In genomic region chr5:112604741-112605390, GRCh38 we compare ENCODE assay signal across 9 cellular contexts.
A peak's percentile ranks its signal among the peaks of the same experiment; 100 is the strongest.
DNase-seq lines count a peak whose midpoint lies in the region; ATAC-seq and TF ChIP-seq lines count a peak whose summit lies in the region.
"Had no signal": no experiment of that assay in that cellular context is flagged by ENCODE, and none has a peak within 500 bp of the region (broad histone marks: within the 10 kb centered on the region; RNA-seq: fewer than 3 reads in every experiment).

No MANE protein-coding gene starts in this region.

- H3K9me3 ChIP-seq in WERI-Rb-1 (ENCODE audit: severe bottlenecking): no peaks in the 10 kb centered on the region

- no peaks in the 10 kb centered on the region for H3K9me3 Mint-ChIP-seq in activated naive CD4-positive, alpha-beta T cell treated with anti-CD3 and anti-CD28 coated beads for 36 hours
- no peaks in the 10 kb centered on the region for H3K9me3 Mint-ChIP-seq in natural killer cell

- H3K4me3 ChIP-seq in WERI-Rb-1 (ENCODE audit: low read depth, low read length): no peak overlapping the region
- H3K4me3 ChIP-seq: lung had no signal

- H3K36me3 ChIP-seq in WERI-Rb-1: no peaks in the 10 kb centered on the region

- no peaks in the 10 kb centered on the region for H3K27me3 Mint-ChIP-seq in activated naive CD4-positive, alpha-beta T cell treated with anti-CD3 and anti-CD28 coated beads for 36 hours (ENCODE audit: low read depth)
- peaks cover 5 to 27% of the 10 kb centered on the region in 2 donors for H3K27me3 Mint-ChIP-seq in natural killer cell (ENCODE audit: low read depth in 2 of 2)

- no peak overlapping the region for H3K27ac ChIP-seq in WERI-Rb-1

- peak; percentile 58 for ATAC-seq in HG03571 (IDR thresholded peaks at IDR 0.05; ENCODE audit: unreplicated experiment)
- ATAC-seq in natural killer cell: peak in 2 of 3 donors; percentile 66 to 70

- TF ChIP-seq CTCF in WERI-Rb-1 (IDR thresholded peaks at IDR 0.05; ENCODE audit: low read depth, low read length) (peak; percentile 53), natural killer cell (IDR thresholded peaks at IDR 0.05) (peak; percentile 21)

- H3K27me3 ChIP-seq in WERI-Rb-1 (ENCODE audit: insufficient read depth, low read depth, severe bottlenecking): no peaks in the 10 kb centered on the region

- peak; percentile 20 for DNase-seq in activated naive CD4-positive, alpha-beta T cell treated with anti-CD3 and anti-CD28 coated beads for 36 hours
- DNase-seq in activated naive CD4-positive, alpha-beta T cell (lab: John Stamatoyannopoulos, UW): no peak
- DNase-seq in WERI-Rb-1: no peak
- DNase-seq in natural killer cell: no peak
- no peak for DNase-seq in activated naive CD4-positive, alpha-beta T cell treated with anti-CD3 and anti-CD28 coated beads, Interleukin-2, amount 50 U/mL, for 16 hours
- no peak for DNase-seq in NCI-H1417 treated with DMSO at 0.1 percent for 48 hours (lab: John Stamatoyannopoulos, UW)
- no peak for DNase-seq in DMS79 treated with DMSO at 0.1 percent for 48 hours (lab: John Stamatoyannopoulos, UW)

- CTCF ChIA-PET in activated naive CD4-positive, alpha-beta T cell treated with anti-CD3 and anti-CD28 coated beads for 36 hours (lab: Charles Lee): interaction anchor here (0.7 to 1.5 kb wide), 2 partner anchors 9 to 54 kb away, joined by 3 read pairs; no protein-coding TSS in a partner anchor

- no peak overlapping the region for H3K4me3 Mint-ChIP-seq in activated naive CD4-positive, alpha-beta T cell treated with anti-CD3 and anti-CD28 coated beads for 36 hours
- H3K4me3 Mint-ChIP-seq in natural killer cell: no peak overlapping the region

- intact Hi-C loops in activated naive CD4-positive, alpha-beta T cell treated with anti-CD3 and anti-CD28 coated beads for 36 hours (cut with micrococcal nuclease): no loop called here
- intact Hi-C loops in natural killer cell (cut with micrococcal nuclease): loop anchor here (1.0 kb wide), 1 partner anchor 54 kb away; no protein-coding TSS in a partner anchor

- H3K27ac Mint-ChIP-seq in activated naive CD4-positive, alpha-beta T cell treated with anti-CD3 and anti-CD28 coated beads for 36 hours: no peak overlapping the region
- no peak overlapping the region for H3K27ac Mint-ChIP-seq in natural killer cell

- no peaks in the 10 kb centered on the region for H3K4me1 Mint-ChIP-seq in activated naive CD4-positive, alpha-beta T cell treated with anti-CD3 and anti-CD28 coated beads for 36 hours (ENCODE audit: low read depth)
- H3K4me1 Mint-ChIP-seq in natural killer cell: peaks cover 0 to 16% of the 10 kb centered on the region in 2 donors

- H3K36me3 Mint-ChIP-seq in activated naive CD4-positive, alpha-beta T cell treated with anti-CD3 and anti-CD28 coated beads for 36 hours (ENCODE audit: low read depth): no peaks in the 10 kb centered on the region
- no peaks in the 10 kb centered on the region for H3K36me3 Mint-ChIP-seq in natural killer cell
